ENCODE assay signal across 12 cellular contexts in the genomic region with DNA sequence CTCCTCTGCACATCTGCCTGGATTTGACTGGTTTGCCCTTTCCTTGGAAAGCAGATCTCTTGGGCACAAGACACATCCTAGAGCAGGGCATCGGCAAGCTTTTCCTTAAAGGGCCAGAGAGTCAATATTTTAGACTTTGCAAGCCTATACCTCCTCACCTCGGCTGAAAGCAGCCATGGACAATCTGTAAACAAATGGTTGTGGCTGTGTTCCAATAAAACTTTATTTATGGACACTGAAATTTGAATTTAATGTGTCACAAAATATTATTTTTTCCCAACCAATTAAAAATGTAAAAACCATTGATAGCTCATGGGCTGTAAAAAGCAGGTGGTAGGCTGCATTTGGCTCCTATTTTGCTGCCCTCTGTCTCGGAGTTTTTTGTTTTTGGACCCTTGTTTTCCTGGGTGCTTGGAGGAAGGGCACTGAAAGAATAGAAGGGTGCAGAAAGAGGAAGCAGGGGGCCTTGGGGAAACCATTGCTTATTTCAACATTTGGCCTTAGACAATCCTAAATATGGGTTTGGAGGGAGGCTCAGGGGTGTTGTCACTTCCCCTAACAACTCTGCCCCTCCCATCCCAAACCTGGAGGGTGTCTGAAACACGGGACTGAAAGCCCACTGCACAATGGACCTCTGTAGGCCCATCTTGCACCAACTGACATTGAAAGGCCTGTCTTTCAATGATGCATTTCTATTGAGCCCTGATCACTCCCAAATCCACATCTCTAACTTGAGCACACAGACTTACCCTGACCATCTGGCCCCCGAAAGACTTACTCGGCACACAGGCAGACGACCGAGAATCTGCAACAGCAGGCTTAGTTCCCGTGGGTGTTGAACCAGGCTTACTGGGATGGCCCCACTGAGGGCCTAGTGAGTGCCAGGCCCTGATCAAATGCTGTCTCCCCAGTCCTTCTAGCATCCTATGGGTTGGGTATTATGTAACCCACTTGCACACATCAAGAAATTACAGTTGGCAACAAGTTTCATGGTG. TPM values are rescaled to one million over a fixed set of nuclear protein-coding genes. Genes with fewer than 3 reads are reported as not detected.
DNase-seq lines count a peak whose midpoint lies in the region; ATAC-seq and TF ChIP-seq lines count a peak whose summit lies in the region.
"Had no signal": no experiment of that assay in that cellular context is flagged by ENCODE, and none has a peak within 500 bp of the region (broad histone marks: within the 10 kb centered on the region; RNA-seq: fewer than 3 reads in every experiment).

No MANE protein-coding gene starts in this region.

- H3K9ac ChIP-seq in NT2/D1 (ENCODE audit: insufficient read length, low read depth) = peak overlapping the region; percentile 16

- H3K36me3 ChIP-seq in left ventricle myocardium inferior (peaks cover 2% of the 10 kb centered on the region), right atrium auricular region (no peaks in the 10 kb centered on the region), NT2/D1 (ENCODE audit: insufficient read depth, insufficient read length, low read length) (peaks cover 14% of the 10 kb centered on the region), upper lobe of right lung (peaks cover 11% of the 10 kb centered on the region)

- peaks cover 4% of the 10 kb centered on the region for H3K27me3 Mint-ChIP-seq in glutamatergic neuron (ENCODE audit: unreplicated experiment)

- H3K4me3 ChIP-seq in left ventricle myocardium inferior (no peak overlapping the region), right atrium auricular region (no peak overlapping the region), NT2/D1 (ENCODE audit: insufficient read length, low read depth) (no peak overlapping the region), upper lobe of right lung (no peak overlapping the region)
- H3K4me3 ChIP-seq: lung had no signal

- DNase-seq in left ventricle myocardium inferior (no peak), right atrium auricular region (ENCODE audit: low spot score) (no peak), NT2/D1 (ENCODE audit: low read depth, low spot score) (no peak), glutamatergic neuron (peak; percentile 47), upper lobe of right lung (no peak), activated T-cell treated with anti-CD3 and anti-CD28 coated beads for 4 hours (no peak), AG08395 (ENCODE audit: low spot score) (no peak)
- DNase-seq in activated T-cell treated with anti-CD3 and anti-CD28 coated beads, Interleukin-2, amount 50 U/mL, for 1 hour = no peak
- DNase-seq: activated CD8-positive, alpha-beta memory T cell treated with anti-CD3 and anti-CD28 coated beads, Interleukin-2, amount 50 U/mL, for 4 hours; KG1 had no signal

- intact Hi-C loops in left ventricle myocardium inferior (cut with micrococcal nuclease) = loop anchor here (10.0 kb wide), 2 partner anchors 251 to 379 kb away; no protein-coding TSS in a partner anchor
- intact Hi-C loops in upper lobe of right lung (cut with DNase I) = loop anchor here (10.0 kb wide), 1 partner anchor 251 kb away; no protein-coding TSS in a partner anchor

- H3K4me3 Mint-ChIP-seq in glutamatergic neuron (ENCODE audit: unreplicated experiment) = no peak overlapping the region

- no peaks in the 10 kb centered on the region for H3K36me3 Mint-ChIP-seq in glutamatergic neuron (ENCODE audit: unreplicated experiment)

- H3K27ac ChIP-seq in left ventricle myocardium inferior (replicated peaks) = peak overlapping the region; percentile 6
- no peak overlapping the region for H3K27ac ChIP-seq in right atrium auricular region
- H3K27ac ChIP-seq in upper lobe of right lung = no peak overlapping the region

- H3K9me3 ChIP-seq in left ventricle myocardium inferior (replicated peaks) (no peaks in the 10 kb centered on the region), right atrium auricular region (no peaks in the 10 kb centered on the region), NT2/D1 (ENCODE audit: insufficient read depth, low read length) (no peaks in the 10 kb centered on the region), upper lobe of right lung (no peaks in the 10 kb centered on the region)

- peak; percentile 62 for ATAC-seq in upper lobe of right lung
- ATAC-seq: esophagus mucosa had no signal

- TF ChIP-seq CTCF in left ventricle myocardium inferior (IDR thresholded peaks at IDR 0.05; ENCODE audit: borderline replicate concordance) (no peak), right atrium auricular region (IDR thresholded peaks at IDR 0.05) (no peak), glutamatergic neuron (IDR thresholded peaks at IDR 0.05; ENCODE audit: partially characterized antibody, unreplicated experiment) (no peak), upper lobe of right lung (IDR thresholded peaks at IDR 0.05) (no peak)

- H3K27ac Mint-ChIP-seq in glutamatergic neuron (ENCODE audit: unreplicated experiment) = peak overlapping the region; percentile 43

- H3K27me3 ChIP-seq in left ventricle myocardium inferior (ENCODE audit: low read depth) (no peaks in the 10 kb centered on the region), right atrium auricular region (no peaks in the 10 kb centered on the region), NT2/D1 (ENCODE audit: insufficient read depth, insufficient read length) (no peaks in the 10 kb centered on the region), upper lobe of right lung (no peaks in the 10 kb centered on the region)

- H3K4me1 ChIP-seq in left ventricle myocardium inferior (peaks cover 26% of the 10 kb centered on the region), right atrium auricular region (peaks cover 0 to 17% of the 10 kb centered on the region in 2 donors), NT2/D1 (ENCODE audit: insufficient read depth, insufficient read length) (peaks cover 4% of the 10 kb centered on the region), upper lobe of right lung (peaks cover 9% of the 10 kb centered on the region)

- peaks cover 15% of the 10 kb centered on the region for H3K4me1 Mint-ChIP-seq in glutamatergic neuron (ENCODE audit: low read depth, unreplicated experiment)

- no peaks in the 10 kb centered on the region for H3K9me3 Mint-ChIP-seq in glutamatergic neuron (ENCODE audit: unreplicated experiment)

RNA-seq across cellular contexts. Expression of a gene that starts 7.1 kb away (rescaled TPM):
- total RNA-seq in left ventricle myocardium inferior = 48.5 TPM
- total RNA-seq in right atrium auricular region = 10 to 100 TPM; 43.2 to 47.3 TPM
- total RNA-seq in glutamatergic neuron (ENCODE audit: unreplicated experiment) = 0.88 TPM
- 139 TPM for total RNA-seq in upper lobe of right lung

Comparison
In these comparisons a context has a peak if more than half of its experiments do, and no peak if none do; other contexts are left out.
1. RNA of a gene that starts 7.1 kb away (total RNA-seq): 139 TPM in upper lobe of right lung (single experiment), 48.5 TPM in left ventricle myocardium inferior (single experiment) and 43.2 to 47.3 TPM in right atrium auricular region; 0.88 TPM in glutamatergic neuron (single experiment); every median in the first group is over 10 times any median in the second.